In genomic region chr4:157165935-157166334, GRCh38 we compare ENCODE assay signal across 20 cellular contexts. TPM values are rescaled to one million over a fixed set of nuclear protein-coding genes. Genes with fewer than 3 reads are reported as not detected.
"Had no signal": no experiment of that assay in that cellular context is flagged by ENCODE, and none has a peak within 500 bp of the region (broad histone marks: within the 10 kb centered on the region; RNA-seq: fewer than 3 reads in every experiment).

No MANE protein-coding gene starts in this region.

- H3K27ac ChIP-seq: SJSA1, SK-N-MC had no signal

- FAIRE-seq: RCC 7860 had no signal

- H3K9me3 ChIP-seq: MG63, SJSA1 had no signal

- H3K36me3 ChIP-seq: MG63, SJSA1 had no signal

- H3K27me3 ChIP-seq: MG63, SJSA1 had no signal

- DNase-seq: Karpas-422, KBM-7, MG63, NCI-H1092 treated with DMSO at 0.1 percent for 48 hours, NCI-H1436, NCI-H1694, NCI-H187 treated with DMSO at 0.1 percent for 48 hours, NCI-H2029 treated with DMSO at 0.1 percent for 48 hours, NCI-H2171 treated with DMSO at 0.1 percent for 48 hours, NCI-H345, NCI-H510A treated with DMSO at 0.1 percent for 48 hours, NCI-H526, NCI-H82, Right ventricle myocardium superior, RPMI8226, SIG-M5 had no signal

- H3K4me1 ChIP-seq: SJSA1 had no signal

- H3K4me3 ChIP-seq: MG63, SJSA1, SK-N-MC had no signal

RNA-seq across cellular contexts. Expression of gene GRIA2, which starts 54.6 kb away (rescaled TPM):
- total RNA-seq: HT-29, Right ventricle myocardium superior, SJSA1 had no signal
